Comparison of ENCODE assay signal across 1 cellular context in genomic region chr5:175861337-175862130, GRCh38.
TF ChIP-seq lines count a peak whose summit lies in the region.

No MANE protein-coding gene starts in this region.

TF ChIP-seq in GM12878, 131 proteins besides CTCF, POLR2A, EP300 and RAD21 (continued from another document):
- TF ChIP-seq ZNF687 (IDR thresholded peaks at IDR 0.05): no peak
- TF ChIP-seq DPF2 (IDR thresholded peaks at IDR 0.05): no peak
- no peak for TF ChIP-seq BRCA1 (IDR thresholded peaks at IDR 0.05; ENCODE audit: low read depth, low read length)
- no peak for TF ChIP-seq GATAD2B (conservative IDR thresholded peaks at IDR 0.05; ENCODE audit: low read depth)
- TF ChIP-seq SREBF2 (IDR thresholded peaks at IDR 0.05; ENCODE audit: low read length): no peak
- TF ChIP-seq BMI1 (IDR thresholded peaks at IDR 0.05; ENCODE audit: borderline replicate concordance): no peak
- no peak for TF ChIP-seq CREM (IDR thresholded peaks at IDR 0.05; ENCODE audit: low read depth)
- TF ChIP-seq STAT1 (conservative IDR thresholded peaks at IDR 0.05): no peak
- TF ChIP-seq ZNF592 (IDR thresholded peaks at IDR 0.05): no peak
- TF ChIP-seq USF2 (IDR thresholded peaks at IDR 0.05; ENCODE audit: borderline replicate concordance, low read depth, low read length): no peak
- TF ChIP-seq ATF3 (IDR thresholded peaks at IDR 0.05; ENCODE audit: borderline replicate concordance, extremely low read depth, low read depth, low read length): no peak
- no peak for TF ChIP-seq PKNOX1 (IDR thresholded peaks at IDR 0.05)
